ENCODE assay signal across 30 cellular contexts in genomic region chr16:12184419-12184831, GRCh38.
DNase-seq lines count a peak whose midpoint lies in the region; ATAC-seq, FAIRE-seq and TF ChIP-seq lines count a peak whose summit lies in the region.
"Had no signal": no experiment of that assay in that cellular context is flagged by ENCODE, and none has a peak within 500 bp of the region (broad histone marks: within the 10 kb centered on the region; RNA-seq: fewer than 3 reads in every experiment).

No MANE protein-coding gene starts in this region.

- H3K27me3 ChIP-seq in esophagus squamous epithelium = no peaks in the 10 kb centered on the region
- no peaks in the 10 kb centered on the region for H3K27me3 ChIP-seq in neural progenitor cell
- H3K27me3 ChIP-seq: dorsolateral prefrontal cortex, stomach, tibial nerve had no signal

- H2AFZ ChIP-seq in neural progenitor cell (replicated peaks) = no peak overlapping the region
- H2AFZ ChIP-seq in OCI-LY7 (ENCODE audit: low read length) = no peak overlapping the region
- H2AFZ ChIP-seq: GM23338 had no signal

- CTCF ChIA-PET in OCI-LY7 (lab: Charles Lee; ENCODE audit: unreplicated experiment) = no interaction called here

- peak in 2 of 6 experiments; percentile 7 to 24 for TF ChIP-seq CTCF in esophagus squamous epithelium (IDR thresholded peaks at IDR 0.05)
- TF ChIP-seq CTCF in neural progenitor cell (IDR thresholded peaks at IDR 0.05) = no peak
- no peak for TF ChIP-seq CTCF in OCI-LY7 (conservative IDR thresholded peaks at IDR 0.05; ENCODE audit: low read length)

- H3K9me3 ChIP-seq in esophagus squamous epithelium (no peaks in the 10 kb centered on the region), neural progenitor cell (ENCODE audit: low read depth) (no peaks in the 10 kb centered on the region), OCI-LY7 (ENCODE audit: low read length) (no peaks in the 10 kb centered on the region)
- H3K9me3 ChIP-seq: left ventricle myocardium inferior, stomach, tibial nerve had no signal

- H4K20me1 ChIP-seq in neural progenitor cell (ENCODE audit: low read depth) (peaks cover 14% of the 10 kb centered on the region), OCI-LY7 (ENCODE audit: insufficient read depth, low read length) (no peaks in the 10 kb centered on the region)

- WGBS in esophagus squamous epithelium, 2 donors = 52 to 78% methylated on average over 3 of the region's 3 CpGs

- POLR2A ChIA-PET in OCI-LY7 (lab: Charles Lee) = interaction anchor here (0.6 kb wide), 1 partner anchor 329 kb away, joined by 4 read pairs; no protein-coding TSS in a partner anchor
- POLR2A ChIA-PET in naive thymus-derived CD8-positive, alpha-beta T cell (lab: Charles Lee) = no interaction called here

- no peak for TF ChIP-seq POLR2A in esophagus squamous epithelium (IDR thresholded peaks at IDR 0.05)

- no peak for ATAC-seq in naive thymus-derived CD8-positive, alpha-beta T cell
- ATAC-seq: activated T-cell treated with anti-CD3 and anti-CD28 coated beads, Interleukin-2, amount 50 U/mL, for 4 hours; GM23338; naive thymus-derived CD4-positive, alpha-beta T cell had no signal

- no peaks in the 10 kb centered on the region for H3K9me2 ChIP-seq in OCI-LY7 (ENCODE audit: insufficient read depth, low read length)

- DNase-seq in DMS79 (lab: John Stamatoyannopoulos, UW) (peak; percentile 64), RCC 7860 (ENCODE audit: low spot score) (peak; percentile 44), esophagus squamous epithelium (lab: John Stamatoyannopoulos, UW) (no peak), neural progenitor cell (ENCODE audit: low spot score) (peak; percentile 25), OCI-LY7 (ENCODE audit: low spot score) (no peak), GM03348 (ENCODE audit: low spot score) (no peak), NCI-H2107 (lab: John Stamatoyannopoulos, UW) (no peak)
- no peak for DNase-seq in naive thymus-derived CD8-positive, alpha-beta T cell
- DNase-seq: activated CD4-positive, alpha-beta T cell treated with anti-CD3 and anti-CD28 coated beads for 48 hours; activated naive CD4-positive, alpha-beta T cell; activated T-cell treated with anti-CD3 and anti-CD28 coated beads, Interleukin-2, amount 50 U/mL, for 4 hours; CD8-positive, alpha-beta memory T cell; cerebellar nuclear complex; dorsolateral prefrontal cortex; foreskin fibroblast; GDM1; left ventricle myocardium inferior; naive thymus-derived CD4-positive, alpha-beta T cell; NCI-H1048; NCI-H1694 treated with DMSO at 0.1 percent for 48 hours; NCI-H2171; NCI-H510A treated with DMSO at 0.1 percent for 48 hours; NK-92 treated with Interleukin-12 subunit alpha and Interleukin-12 subunit beta, amount 100 ng/mL, for 24 hours; SIG-M5; stimulated activated CD4-positive, alpha-beta T cell treated with anti-CD3 and anti-CD28 coated beads, Interleukin-2, amount 100 ng/mL, for 24 hours; stomach; WERI-Rb-1 had no signal

- no TSS peak for BruUV-seq in OCI-LY7 (replicated peaks; lab: Mats Ljungman, UMichigan)

- H3K27me3 Mint-ChIP-seq in neural progenitor cell (ENCODE audit: insufficient read depth, low read depth) = peaks cover 2% of the 10 kb centered on the region
- no peaks in the 10 kb centered on the region for H3K27me3 Mint-ChIP-seq in naive thymus-derived CD8-positive, alpha-beta T cell
- H3K27me3 Mint-ChIP-seq: B cell; CD8-positive, alpha-beta memory T cell; naive thymus-derived CD4-positive, alpha-beta T cell had no signal

- peak overlapping the region; percentile 52 to 71 (median 64) for H3K27ac ChIP-seq in esophagus squamous epithelium
- no peak overlapping the region for H3K27ac ChIP-seq in neural progenitor cell
- no peak overlapping the region for H3K27ac ChIP-seq in OCI-LY7 (ENCODE audit: low read depth, low read length, poor library complexity, severe bottlenecking)
- H3K27ac ChIP-seq: dorsolateral prefrontal cortex, left ventricle myocardium inferior, stomach, tibial nerve, WERI-Rb-1 had no signal

- H3K4me2 ChIP-seq in neural progenitor cell (no peak overlapping the region), OCI-LY7 (ENCODE audit: low read length) (no peak overlapping the region)
- H3K4me2 ChIP-seq: GM23338 had no signal

- no peaks in the 10 kb centered on the region for H3K9me3 Mint-ChIP-seq in neural progenitor cell
- H3K9me3 Mint-ChIP-seq in naive thymus-derived CD8-positive, alpha-beta T cell = no peaks in the 10 kb centered on the region
- H3K9me3 Mint-ChIP-seq: activated T-cell treated with anti-CD3 and anti-CD28 coated beads, Interleukin-2, amount 50 U/mL, for 4 hours; CD8-positive, alpha-beta memory T cell; GM23338; naive thymus-derived CD4-positive, alpha-beta T cell had no signal

- no peaks in the 10 kb centered on the region for H3K36me3 ChIP-seq in esophagus squamous epithelium
- H3K36me3 ChIP-seq in neural progenitor cell = no peaks in the 10 kb centered on the region
- H3K36me3 ChIP-seq in OCI-LY7 (ENCODE audit: insufficient read depth, low read length) = no peaks in the 10 kb centered on the region
- H3K36me3 ChIP-seq: left ventricle myocardium inferior, stomach, tibial nerve, WERI-Rb-1 had no signal

- no peak overlapping the region for H3K4me3 ChIP-seq in esophagus squamous epithelium
- H3K4me3 ChIP-seq in neural progenitor cell = no peak overlapping the region
- no peak overlapping the region for H3K4me3 ChIP-seq in OCI-LY7 (ENCODE audit: low read depth, low read length, poor library complexity, severe bottlenecking)
- H3K4me3 ChIP-seq: dorsolateral prefrontal cortex, GM23338, left ventricle myocardium inferior, stomach, tibial nerve had no signal

- peaks cover 20% of the 10 kb centered on the region for H3F3A ChIP-seq in neural progenitor cell (ENCODE audit: low read depth)

- intact Hi-C loops in esophagus squamous epithelium (cut with DNase I) = no loop called here
- intact Hi-C loops in OCI-LY7 (cut with micrococcal nuclease; ENCODE audit: unreplicated experiment) = no loop called here

- no peak overlapping the region for H3K4me3 Mint-ChIP-seq in neural progenitor cell
- no peak overlapping the region for H3K4me3 Mint-ChIP-seq in naive thymus-derived CD8-positive, alpha-beta T cell
- H3K4me3 Mint-ChIP-seq: activated T-cell treated with anti-CD3 and anti-CD28 coated beads, Interleukin-2, amount 50 U/mL, for 4 hours; B cell; CD8-positive, alpha-beta memory T cell; GM23338; naive thymus-derived CD4-positive, alpha-beta T cell had no signal

- peaks cover 0 to 73% (median 33%) of the 10 kb centered on the region in 3 donors for H3K4me1 ChIP-seq in esophagus squamous epithelium
- H3K4me1 ChIP-seq in neural progenitor cell = peaks cover 34% of the 10 kb centered on the region
- no peaks in the 10 kb centered on the region for H3K4me1 ChIP-seq in OCI-LY7 (ENCODE audit: insufficient read depth, low read length, poor library complexity, severe bottlenecking)

- no peaks in the 10 kb centered on the region for H3K79me2 ChIP-seq in neural progenitor cell (ENCODE audit: low read depth)
- no peaks in the 10 kb centered on the region for H3K79me2 ChIP-seq in OCI-LY7 (ENCODE audit: insufficient read depth, low read depth, low read length)

- no peak for FAIRE-seq in RCC 7860 (lab: Jason Lieb, UNC)

- peaks cover 24% of the 10 kb centered on the region for H3K4me1 Mint-ChIP-seq in neural progenitor cell
- peaks cover 0 to 9% (median 7%) of the 10 kb centered on the region in 4 donors for H3K4me1 Mint-ChIP-seq in naive thymus-derived CD8-positive, alpha-beta T cell

- H3K27ac Mint-ChIP-seq in neural progenitor cell = no peak overlapping the region
- no peak overlapping the region for H3K27ac Mint-ChIP-seq in naive thymus-derived CD8-positive, alpha-beta T cell
- H3K27ac Mint-ChIP-seq: GM23338; naive thymus-derived CD4-positive, alpha-beta T cell had no signal

- no peaks in the 10 kb centered on the region for H3K36me3 Mint-ChIP-seq in neural progenitor cell
- H3K36me3 Mint-ChIP-seq in naive thymus-derived CD8-positive, alpha-beta T cell = peaks cover 0 to 10% (median 5%) of the 10 kb centered on the region in 3 donors
- H3K36me3 Mint-ChIP-seq: CD8-positive, alpha-beta memory T cell had no signal

- no peak overlapping the region for H3K9ac ChIP-seq in neural progenitor cell

Comparison
In these comparisons a context has a peak if more than half of its experiments do, and no peak if none do; other contexts are left out.
1. DNase-seq: peak in DMS79 (single experiment), RCC 7860 (single experiment) and neural progenitor cell (single experiment); none in esophagus squamous epithelium (single experiment), OCI-LY7 (single experiment), naive thymus-derived CD8-positive, alpha-beta T cell (0 of 10), GM03348 (single experiment) and NCI-H2107 (single experiment).
2. H3K27ac ChIP-seq: peak in esophagus squamous epithelium (4 of 4); none in neural progenitor cell (single experiment) and OCI-LY7 (single experiment).